Comparison of ENCODE assay signal across 8 cellular contexts in genomic region chr6:33411632-33412005, GRCh38. TPM values are rescaled to one million over a fixed set of nuclear protein-coding genes. Genes with fewer than 3 reads are reported as not detected.
DNase-seq lines count a peak whose midpoint lies in the region; ATAC-seq and TF ChIP-seq lines count a peak whose summit lies in the region.

No MANE protein-coding gene starts in this region.

- WGBS in ectodermal cell, 2 experiments, result 60 to 67% methylated on average over 6 of the region's 6 CpGs

- peaks cover 15% of the 10 kb centered on the region for H3K27me3 Mint-ChIP-seq in neural crest cell (ENCODE audit: low read depth)

- no peak overlapping the region for H3K27ac Mint-ChIP-seq in neural crest cell (ENCODE audit: unreplicated experiment)

- H3K36me3 ChIP-seq in BLaER1 (peaks cover 59% of the 10 kb centered on the region), ectodermal cell (ENCODE audit: control insufficient read depth, insufficient read depth, low read length) (peaks cover 33% of the 10 kb centered on the region)

- H3K9me3 Mint-ChIP-seq in neural crest cell, result no peaks in the 10 kb centered on the region

- H3K27ac ChIP-seq in BLaER1, result peak overlapping the region; percentile 74; the same call in 1 of the 2 replicates
- peak overlapping the region; percentile 67 for H3K27ac ChIP-seq in ectodermal cell (ENCODE audit: insufficient read depth, low read depth, low read length, poor library complexity, severe bottlenecking)

- no peak for TF ChIP-seq POLR2A in NB4 (IDR thresholded peaks at IDR 0.05; ENCODE audit: extremely low read depth, insufficient read length)

- DNase-seq in NB4 (ENCODE audit: low read depth) (no peak), neural crest cell (ENCODE audit: low read depth, low spot score) (no peak), activated gamma-delta T cell treated with Interleukin-2 at 50 U/mL for 16 hours (no peak), omental fat pad (ENCODE audit: low spot score) (no peak), AG08395 (ENCODE audit: low spot score) (no peak), NCI-H1105 treated with DMSO at 0.1 percent for 48 hours (lab: John Stamatoyannopoulos, UW) (no peak)

- peak overlapping the region; percentile 85 for H3K4me3 Mint-ChIP-seq in neural crest cell

- H3K4me1 ChIP-seq in BLaER1 (peaks cover 66% of the 10 kb centered on the region), ectodermal cell (ENCODE audit: control insufficient read depth, insufficient read depth, low read length) (peaks cover 16% of the 10 kb centered on the region)

- H3K9me3 ChIP-seq in BLaER1 (no peaks in the 10 kb centered on the region), ectodermal cell (ENCODE audit: control insufficient read depth, low read length) (no peaks in the 10 kb centered on the region)

- H3K27me3 ChIP-seq in BLaER1 (no peaks in the 10 kb centered on the region), ectodermal cell (ENCODE audit: control insufficient read depth, insufficient read depth, low read length, poor library complexity, severe bottlenecking) (no peaks in the 10 kb centered on the region)

- peak overlapping the region; percentile 83 for H3K9ac ChIP-seq in BLaER1

- peak overlapping the region; percentile 96 for H3K4me2 ChIP-seq in BLaER1

- peaks cover 8% of the 10 kb centered on the region for H3K36me3 Mint-ChIP-seq in neural crest cell (ENCODE audit: low read depth)

- TF ChIP-seq CTCF in NB4 (IDR thresholded peaks at IDR 0.05; ENCODE audit: low read depth, low read length) (no peak), neural crest cell (conservative IDR thresholded peaks at IDR 0.05) (no peak), omental fat pad (IDR thresholded peaks at IDR 0.05) (no peak)

- H3K4me3 ChIP-seq in BLaER1, result peak overlapping the region; percentile 80
- peak overlapping the region; percentile 87 for H3K4me3 ChIP-seq in NB4 (ENCODE audit: low read depth, low read length)
- peak overlapping the region; percentile 83 for H3K4me3 ChIP-seq in ectodermal cell (ENCODE audit: insufficient read depth, low read depth, low read length)

- H4K20me1 ChIP-seq in BLaER1, result peaks cover 44% of the 10 kb centered on the region

- peaks cover 53% of the 10 kb centered on the region for H3K4me1 Mint-ChIP-seq in neural crest cell

- ATAC-seq in omental fat pad (ENCODE audit: low FRiP score), result no peak

RNA-seq across cellular contexts. Expression of gene PHF1, which starts 0.8 kb away (rescaled TPM):
- 78.6 TPM for polyA plus RNA-seq in ectodermal cell (2013, experiment 1 of 4)
- polyA plus RNA-seq in ectodermal cell (2013, experiment 2 of 4), result 67.1 TPM
- polyA plus RNA-seq in ectodermal cell (2013, experiment 3 of 4), result 62.7 TPM
- 74.0 TPM for polyA plus RNA-seq in ectodermal cell (2013, experiment 4 of 4)
- total RNA-seq in neural crest cell, result 63.5 and 70.5 TPM in 2 replicates
- 10 to 100 TPM; 40.8 to 56.5 (median 48.9) TPM for total RNA-seq in omental fat pad

RNA-seq across cellular contexts. Expression of gene CUTA, which starts 6.3 kb away (rescaled TPM):
- 270 TPM for polyA plus RNA-seq in ectodermal cell (2013, experiment 1 of 4)
- 294 TPM for polyA plus RNA-seq in ectodermal cell (2013, experiment 2 of 4)
- 245 TPM for polyA plus RNA-seq in ectodermal cell (2013, experiment 3 of 4)
- polyA plus RNA-seq in ectodermal cell (2013, experiment 4 of 4), result 278 TPM
- 319 and 326 TPM in 2 replicates for total RNA-seq in neural crest cell
- 100 to 1,000 TPM in 2 of 4 donors, 10 to 100 TPM in 2; 57.1 to 107 (median 98.1) TPM for total RNA-seq in omental fat pad

RNA-seq across cellular contexts. Expression of gene SYNGAP1, which starts 8.2 kb away (rescaled TPM):
- polyA plus RNA-seq in ectodermal cell (2013, experiment 1 of 4), result 146 TPM
- 158 TPM for polyA plus RNA-seq in ectodermal cell (2013, experiment 2 of 4)
- 90.5 TPM for polyA plus RNA-seq in ectodermal cell (2013, experiment 3 of 4)
- 110 TPM for polyA plus RNA-seq in ectodermal cell (2013, experiment 4 of 4)
- total RNA-seq in neural crest cell (72.4 and 73.5 TPM in 2 replicates), omental fat pad (10 to 100 TPM in 3 of 4 donors, 1 to 10 TPM in 1; 8.8 to 12.3 (median 10.3) TPM)

RNA-seq across cellular contexts. Expression of gene KIFC1, which starts 20.0 kb away (rescaled TPM):
- 106 TPM for polyA plus RNA-seq in ectodermal cell (2013, experiment 1 of 4)
- polyA plus RNA-seq in ectodermal cell (2013, experiment 2 of 4), result 82.4 TPM
- 94.9 TPM for polyA plus RNA-seq in ectodermal cell (2013, experiment 3 of 4)
- polyA plus RNA-seq in ectodermal cell (2013, experiment 4 of 4), result 85.8 TPM
- total RNA-seq in neural crest cell (123 and 124 TPM in 2 replicates), omental fat pad (10 to 100 TPM in 1 of 4 donors, 1 to 10 TPM in 1, under 1 TPM in 2; 0.25 to 10.8 (median 3.1) TPM)

RNA-seq across cellular contexts. Expression of gene ZBTB9, which starts 42.8 kb away (rescaled TPM):
- 30.1 TPM for polyA plus RNA-seq in ectodermal cell (2013, experiment 1 of 4)
- 33.1 TPM for polyA plus RNA-seq in ectodermal cell (2013, experiment 2 of 4)
- polyA plus RNA-seq in ectodermal cell (2013, experiment 3 of 4), result 18.3 TPM
- 20.0 TPM for polyA plus RNA-seq in ectodermal cell (2013, experiment 4 of 4)
- 18.4 and 21.1 TPM in 2 replicates for total RNA-seq in neural crest cell
- total RNA-seq in omental fat pad, result 1 to 10 TPM; 1.4 to 8.6 (median 5.7) TPM
